Comparison of ENCODE assay signal across 17 cellular contexts in genomic region chr16:2210009-2210332, GRCh38. TPM values are rescaled to one million over a fixed set of nuclear protein-coding genes. Genes with fewer than 3 reads are reported as not detected.
DNase-seq lines count a peak whose midpoint lies in the region; ATAC-seq, FAIRE-seq and TF ChIP-seq lines count a peak whose summit lies in the region.
"Had no signal": no experiment of that assay in that cellular context is flagged by ENCODE, and none has a peak within 500 bp of the region (broad histone marks: within the 10 kb centered on the region; RNA-seq: fewer than 3 reads in every experiment).

No MANE protein-coding gene starts in this region.

- H4K91ac ChIP-seq in IMR-90 (ENCODE audit: insufficient read depth, low read depth, low read length) (no peak overlapping the region), neuronal stem cell (ENCODE audit: low read depth, low read length, poor library complexity) (no peak overlapping the region)

- no peak overlapping the region for H2AK5ac ChIP-seq in IMR-90 (ENCODE audit: low read depth, low read length)
- peak overlapping the region; percentile 32 for H2AK5ac ChIP-seq in neuronal stem cell (ENCODE audit: low read depth, low read length)

- no peak overlapping the region for H4K8ac ChIP-seq in IMR-90 (ENCODE audit: low read depth in 2 of 2, low read length in 2 of 2)
- no peak overlapping the region for H4K8ac ChIP-seq in neuronal stem cell (ENCODE audit: low read depth, low read length)

- POLR2A ChIA-PET in IMR-90 (lab: Charles Lee; ENCODE audit: unreplicated experiment) (no interaction called here), GM12878 (lab: Charles Lee) (no interaction called here)
- POLR2A ChIA-PET in CD8-positive, alpha-beta memory T cell (lab: Charles Lee): no interaction called here

- dilution Hi-C loops in IMR-90 (cut with HindIII; ENCODE audit: low sequenced_read_pairs, unreplicated experiment): no loop called here

- H2BK120ac ChIP-seq in IMR-90 (ENCODE audit: low read depth, low read length): no peak overlapping the region
- no peak overlapping the region for H2BK120ac ChIP-seq in neuronal stem cell (ENCODE audit: low read depth, low read length)

- WGBS in IMR-90 (ENCODE audit: extremely low coverage in 2 of 2, insufficient read length in 1 of 2), 2 experiments: 94% methylated on average over 10 of the region's 17 CpGs; no CpG with 5 or more reads in 1 of the 2 experiments
- 97% methylated on average over 17 of the region's 17 CpGs for WGBS in GM12878 (ENCODE audit: insufficient coverage, insufficient replicate concordance, low lambda C conversion rate, missing lambda C conversion rate)
- no CpG with 5 or more reads among the region's 17 CpGs for WGBS in neuronal stem cell (ENCODE audit: extremely low coverage in 2 of 2, insufficient read length in 2 of 2, insufficient replicate concordance in 1 of 2), 2 donors
- WGBS in gastroesophageal sphincter (ENCODE audit: low coverage in 1 of 2), 2 donors: no CpG with 5 or more reads among the region's 17 CpGs

- H3K9ac ChIP-seq in IMR-90 (ENCODE audit: low read depth, low read length) (no peak overlapping the region), GM12878 (ENCODE audit: control insufficient read depth, insufficient read depth, low read length) (no peak overlapping the region), neuronal stem cell (ENCODE audit: low read depth, low read length, poor library complexity) (no peak overlapping the region)

- H4K20me1 ChIP-seq in IMR-90 (ENCODE audit: insufficient read depth, low read length) (peaks cover 16% of the 10 kb centered on the region), GM12878 (ENCODE audit: control insufficient read depth, insufficient read depth) (no peaks in the 10 kb centered on the region)

- no peak for TF ChIP-seq RAD21 in IMR-90 (IDR thresholded peaks at IDR 0.05; ENCODE audit: low read length)
- TF ChIP-seq RAD21 in GM12878 (IDR thresholded peaks at IDR 0.05; ENCODE audit: insufficient read depth, low read depth, low read length): no peak

- H3K36me3 ChIP-seq in IMR-90 (ENCODE audit: control insufficient read depth, insufficient read depth, low read length) (peaks cover 28% of the 10 kb centered on the region), GM12878 (ENCODE audit: control insufficient read depth in 2 of 2, insufficient read depth in 2 of 2, low read length in 1 of 2) (peaks cover 8 to 19% of the 10 kb centered on the region in 2 experiments; a peak in 3 of 4 replicates), neuronal stem cell (replicated peaks in 1 of 2; ENCODE audit: control insufficient read depth in 2 of 2, insufficient read depth in 2 of 2, low read length in 2 of 2) (peaks cover 45 to 66% of the 10 kb centered on the region in 2 donors), gastroesophageal sphincter (peaks cover 0 to 45% of the 10 kb centered on the region in 2 donors)
- H3K36me3 ChIP-seq in CD8-positive, alpha-beta memory T cell (ENCODE audit: insufficient read depth, low read length): peaks cover 3% of the 10 kb centered on the region

- peaks cover 21 to 43% (median 29%) of the 10 kb centered on the region in 3 donors for H3K4me1 Mint-ChIP-seq in CD8-positive, alpha-beta memory T cell

- H3K79me2 ChIP-seq in GM12878 (ENCODE audit: control insufficient read depth, insufficient read depth, low read length): peaks cover 34% of the 10 kb centered on the region

- intact Hi-C loops in IMR-90 (cut with micrococcal nuclease) (no loop called here), GM12878 (cut with micrococcal nuclease; ENCODE audit: unreplicated experiment) (no loop called here)

- TF ChIP-seq POLR2A in IMR-90 (IDR thresholded peaks at IDR 0.05; ENCODE audit: low read depth, low read length) (no peak), GM12878 (IDR thresholded peaks at IDR 0.05; ENCODE audit: low read depth, low read length) (peak; percentile 33; the same call in 1 of the 2 replicates), gastroesophageal sphincter (IDR thresholded peaks at IDR 0.05) (no peak)

- peak overlapping the region; percentile 72 for H2AK9ac ChIP-seq in IMR-90 (replicated peaks; ENCODE audit: low read depth, low read length, poor library complexity)

- H3K4me1 ChIP-seq in IMR-90 (ENCODE audit: control insufficient read depth, insufficient read depth, low read length) (peaks cover 12% of the 10 kb centered on the region), GM12878 (ENCODE audit: control insufficient read depth, insufficient read depth, low read length) (peaks cover 6% of the 10 kb centered on the region; the same call in 1 of the 2 replicates), neuronal stem cell (ENCODE audit: control insufficient read depth in 2 of 2, insufficient read depth in 1 of 2, low read depth in 1 of 2, low read length in 2 of 2) (peaks cover 16 to 17% of the 10 kb centered on the region in 2 donors), gastroesophageal sphincter (peaks cover 6 to 48% (median 24%) of the 10 kb centered on the region in 3 donors)
- H3K4me1 ChIP-seq in CD8-positive, alpha-beta memory T cell (ENCODE audit: insufficient read depth, low read length): peaks cover 26% of the 10 kb centered on the region

- TF ChIP-seq CTCF in 22Rv1 (IDR thresholded peaks at IDR 0.05): no peak
- TF ChIP-seq CTCF in IMR-90 (conservative IDR thresholded peaks at IDR 0.05; ENCODE audit: low read depth, low read length): no peak
- TF ChIP-seq CTCF in GM12878 (IDR thresholded peaks at IDR 0.05 in 2 of 3, conservative IDR thresholded peaks at IDR 0.05 in 1 of 3; ENCODE audit: control insufficient read depth in 2 of 3, extremely low read depth in 1 of 3, insufficient read depth in 1 of 3, low read depth in 3 of 3, low read length in 3 of 3): no peak
- no peak for TF ChIP-seq CTCF in gastroesophageal sphincter (IDR thresholded peaks at IDR 0.05)

- DNase-seq in IMR-90: no peak
- no peak for DNase-seq in GM12878 (ENCODE audit: low read depth, low spot score)
- DNase-seq in neuronal stem cell (ENCODE audit: low spot score): no peak
- no peak for DNase-seq in LoVo (ENCODE audit: low spot score)
- no peak for DNase-seq in CD8-positive, alpha-beta memory T cell
- no peak for DNase-seq in NCI-H1436 (lab: John Stamatoyannopoulos, UW)
- DNase-seq: C1 segment of cervical spinal cord; Caco-2; CD8-positive, alpha-beta T cell; GF-D8; H9; KBM-7 had no signal

- H3K27ac Mint-ChIP-seq in CD8-positive, alpha-beta memory T cell: peak overlapping the region in 1 of 8 donors; percentile 21
- H3K27ac Mint-ChIP-seq: B cell; CD8-positive, alpha-beta T cell; GM23338 had no signal

- H2BK20ac ChIP-seq in IMR-90 (ENCODE audit: low read depth, low read length): no peak overlapping the region

- H3K18ac ChIP-seq in IMR-90 (ENCODE audit: low read depth, low read length) (no peak overlapping the region), neuronal stem cell (ENCODE audit: low read length) (no peak overlapping the region)

- H3K23ac ChIP-seq in IMR-90 (ENCODE audit: low read depth, low read length) (no peak overlapping the region), neuronal stem cell (ENCODE audit: low read depth, low read length, poor library complexity) (no peak overlapping the region)

- no peak overlapping the region for H2BK15ac ChIP-seq in IMR-90 (ENCODE audit: low read depth, low read length)
- H2BK15ac ChIP-seq in neuronal stem cell (ENCODE audit: low read length): no peak overlapping the region

- H3K4ac ChIP-seq in IMR-90 (ENCODE audit: low read depth, low read length): no peak overlapping the region
- H3K4ac ChIP-seq in neuronal stem cell (ENCODE audit: low read length): no peak overlapping the region

- no TSS peak for BruUV-seq in IMR-90 (replicated peaks; lab: Mats Ljungman, UMichigan)
- BruUV-seq in GM12878 (replicated peaks; lab: Mats Ljungman, UMichigan): no TSS peak

- SMC1A ChIA-PET in GM12878 (lab: Charles Lee; ENCODE audit: uncharacterized antibody, unreplicated experiment): no interaction called here

- H3K56ac ChIP-seq in IMR-90 (ENCODE audit: extremely low read depth, insufficient read depth, low read length): no peak overlapping the region

- H3K9me3 ChIP-seq in IMR-90 (ENCODE audit: control insufficient read depth, insufficient read depth, low read length) (no peaks in the 10 kb centered on the region), GM12878 (replicated peaks; ENCODE audit: control insufficient read depth, insufficient read depth, low read length) (no peaks in the 10 kb centered on the region), neuronal stem cell (replicated peaks in 1 of 2; ENCODE audit: control insufficient read depth in 2 of 2, insufficient read depth in 1 of 2, low read depth in 1 of 2, low read length in 2 of 2) (no peaks in the 10 kb centered on the region), gastroesophageal sphincter (no peaks in the 10 kb centered on the region)
- no peaks in the 10 kb centered on the region for H3K9me3 ChIP-seq in CD8-positive, alpha-beta memory T cell (ENCODE audit: low read length)
- H3K9me3 ChIP-seq: Caco-2 had no signal

- H3K36me3 Mint-ChIP-seq in CD8-positive, alpha-beta memory T cell: peaks cover 0 to 46% (median 4%) of the 10 kb centered on the region in 3 donors

- no peaks in the 10 kb centered on the region for H3K9me3 Mint-ChIP-seq in CD8-positive, alpha-beta memory T cell
- H3K9me3 Mint-ChIP-seq: CD8-positive, alpha-beta T cell; GM23338; H9 had no signal

- no peak overlapping the region for H3K14ac ChIP-seq in IMR-90 (replicated peaks; ENCODE audit: low read depth, low read length)
- H3K14ac ChIP-seq in neuronal stem cell (ENCODE audit: low read length): no peak overlapping the region

- ATAC-seq in IMR-90 (ENCODE audit: low read depth): no peak
- no peak for ATAC-seq in GM12878
- ATAC-seq in gastroesophageal sphincter: no peak
- ATAC-seq: CD8-positive, alpha-beta T cell; GM23338 had no signal

- peaks cover 27 to 51% of the 10 kb centered on the region in 2 experiments for H3K79me1 ChIP-seq in IMR-90 (ENCODE audit: low read depth in 1 of 2, low read length in 2 of 2)
- peaks cover 32% of the 10 kb centered on the region for H3K79me1 ChIP-seq in neuronal stem cell (ENCODE audit: low read depth, low read length)

- H2AFZ ChIP-seq in IMR-90 (replicated peaks; ENCODE audit: low read length, poor library complexity) (no peak overlapping the region), GM12878 (ENCODE audit: control insufficient read depth, low read depth, low read length) (no peak overlapping the region), neuronal stem cell (ENCODE audit: low read length) (no peak overlapping the region)
- H2AFZ ChIP-seq: GM23338 had no signal

- no peak overlapping the region for H3K4me3 Mint-ChIP-seq in CD8-positive, alpha-beta memory T cell
- H3K4me3 Mint-ChIP-seq: B cell; CD8-positive, alpha-beta T cell; GM23338 had no signal

- no peaks in the 10 kb centered on the region for H3K27me3 Mint-ChIP-seq in CD8-positive, alpha-beta memory T cell
- H3K27me3 Mint-ChIP-seq: B cell had no signal

- H2BK5ac ChIP-seq in IMR-90 (ENCODE audit: low read depth, low read length, poor library complexity, severe bottlenecking): no peak overlapping the region
- H2BK5ac ChIP-seq in neuronal stem cell (ENCODE audit: low read length): no peak overlapping the region

- TF ChIP-seq EP300 in GM12878 (IDR thresholded peaks at IDR 0.05; ENCODE audit: borderline replicate concordance in 1 of 2, control insufficient read depth in 1 of 2, low read depth in 2 of 2, low read length in 2 of 2): no peak
- TF ChIP-seq EP300 in gastroesophageal sphincter (IDR thresholded peaks at IDR 0.05): no peak

- 0 out of 2 replicates have a peak, but pooled peaks cover 3% of the 10 kb centered on the region for H3K9me1 ChIP-seq in IMR-90 (ENCODE audit: insufficient read depth, low read length)

- RAD21 ChIA-PET in GM12878 (lab: Charles Lee; ENCODE audit: unreplicated experiment): no interaction called here

- in situ Hi-C loops in IMR-90 (cut with MboI; ENCODE audit: low sequenced_read_pairs) (no loop called here), GM12878 (cut with MboI) (no loop called here)

- H3K4me2 ChIP-seq in IMR-90 (ENCODE audit: low read depth, low read length) (no peak overlapping the region), GM12878 (ENCODE audit: control insufficient read depth, insufficient read depth) (no peak overlapping the region), neuronal stem cell (ENCODE audit: insufficient read depth, low read length, poor library complexity, severe bottlenecking) (peak overlapping the region; percentile 11)
- H3K4me2 ChIP-seq: GM23338 had no signal

- H3K27me3 ChIP-seq in IMR-90 (ENCODE audit: control insufficient read depth, insufficient read depth, low read length) (no peaks in the 10 kb centered on the region), GM12878 (replicated peaks in 1 of 2; ENCODE audit: control insufficient read depth in 2 of 2, insufficient read depth in 2 of 2, low read length in 1 of 2) (no peaks in the 10 kb centered on the region), neuronal stem cell (ENCODE audit: control insufficient read depth in 3 of 3, insufficient read depth in 3 of 3, low read depth in 1 of 3, low read length in 3 of 3) (no peaks in the 10 kb centered on the region), gastroesophageal sphincter (no peaks in the 10 kb centered on the region)
- no peaks in the 10 kb centered on the region for H3K27me3 ChIP-seq in CD8-positive, alpha-beta memory T cell (ENCODE audit: insufficient read depth, low read length, poor library complexity, severe bottlenecking)

- H3K4me3 ChIP-seq in IMR-90 (ENCODE audit: insufficient read depth, low read depth, low read length): no peak overlapping the region
- no peak overlapping the region for H3K4me3 ChIP-seq in GM12878
- no peak overlapping the region for H3K4me3 ChIP-seq in neuronal stem cell (ENCODE audit: low read length in 2 of 2)
- H3K4me3 ChIP-seq in gastroesophageal sphincter: no peak overlapping the region
- no peak overlapping the region for H3K4me3 ChIP-seq in CD8-positive, alpha-beta memory T cell (ENCODE audit: low read length)
- H3K4me3 ChIP-seq: GM23338 had no signal

- H3K27ac ChIP-seq in 22Rv1 (peak overlapping the region; percentile 99), IMR-90 (ENCODE audit: insufficient read depth, low read length) (no peak overlapping the region), GM12878 (ENCODE audit: control insufficient read depth, insufficient read depth) (no peak overlapping the region), neuronal stem cell (replicated peaks; ENCODE audit: low read length) (no peak overlapping the region), gastroesophageal sphincter (no peak overlapping the region)
- H3K27ac ChIP-seq in CD8-positive, alpha-beta memory T cell (ENCODE audit: low read depth, low read length): no peak overlapping the region

- no peak for FAIRE-seq in GM12878 (lab: Jason Lieb, UNC)
- FAIRE-seq: HTR-8/SVneo had no signal

- H2BK12ac ChIP-seq in neuronal stem cell (ENCODE audit: low read length): no peak overlapping the region

- CTCF ChIA-PET in IMR-90 (lab: Yijun Ruan, JAX) (no interaction called here), GM12878 (lab: Yijun Ruan, JAX) (no interaction called here)
- CTCF ChIA-PET in CD8-positive, alpha-beta memory T cell (lab: Charles Lee): no interaction called here

- H4K5ac ChIP-seq in IMR-90 (ENCODE audit: low read depth, low read length): no peak overlapping the region

RNA-seq across cellular contexts. Expression of gene BRICD5, which starts 0.7 kb away (rescaled TPM):
- 0.18 and 0.28 TPM in 2 replicates for total RNA-seq in IMR-90 (2012; rRNA removed)
- polyA plus RNA-seq in IMR-90 (2012; rRNA removed): 0.94 and 1.5 TPM in 2 replicates
- polyA plus RNA-seq in IMR-90 (2012; cell fraction: cytosol; rRNA removed): 0.55 and 0.76 TPM in 2 replicates
- polyA plus RNA-seq in IMR-90 (2012; cell fraction: nucleus; rRNA removed; ENCODE audit: low replicate concordance): 13.2 and 32.1 TPM in 2 replicates
- total RNA-seq in GM12878 (2013; cell fraction: nucleolus; rRNA removed): 4.3 and 6.3 TPM in 2 replicates
- 9.1 and 9.6 TPM in 2 replicates for total RNA-seq in GM12878 (2014; rRNA removed)
- 1.5 and 2.7 TPM in 2 replicates for total RNA-seq in GM12878 (2014; rRNA removed; fragmentation: Illumina TruSeq; extraction: Trizol)
- 5.3 and 5.8 TPM in 2 replicates for total RNA-seq in GM12878 (2021)
- polyA plus RNA-seq in GM12878 (2011; ENCODE audit: low read depth): 0.43 TPM
- polyA plus RNA-seq in GM12878 (2011; rRNA removed): 0.66 and 1.5 TPM in 2 replicates
- 1.2 and 9.8 TPM in 2 replicates for polyA plus RNA-seq in GM12878 (2011; cell fraction: cytosol; rRNA removed)
- 34.9 and 41.5 TPM in 2 replicates for polyA plus RNA-seq in GM12878 (2011; cell fraction: nucleus; rRNA removed)
- 4.2 and 7.4 TPM in 2 replicates for polyA plus RNA-seq in GM12878 (2012)
- 1.5 TPM in 1 of 2 replicates, not detected in the other for polyA plus RNA-seq in GM12878 (2014; fragmentation: Illumina TruSeq; extraction: Trizol)
- polyA plus RNA-seq in GM12878 (2014; fragmentation: Nextera tagmentation; extraction: Ambion mirVana): under 1 TPM in 1 of 2 experiments, not detected in 1; 0.58 TPM
- 7.5 and 11.6 TPM in 2 replicates for polyA plus RNA-seq in GM12878 (2014; rRNA removed)
- polyA plus RNA-seq in GM12878 (2016; fragmentation: Nextera tagmentation; extraction: Ambion mirVana): 1 to 10 TPM in 1 of 2 experiments, under 1 TPM in 1; 0.84 to 1.1 TPM
- 0.44 and 1.7 TPM in 2 replicates for polyA minus RNA-seq in GM12878 (2011; rRNA and poly(A)+ RNA removed)
- polyA minus RNA-seq in GM12878 (2011; cell fraction: cytosol; rRNA and poly(A)+ RNA removed): 2.4 and 4.0 TPM in 2 replicates
- 5.4 and 10.9 TPM in 2 replicates for polyA minus RNA-seq in GM12878 (2011; cell fraction: nucleus; rRNA and poly(A)+ RNA removed)
- polyA plus RNA-seq in neuronal stem cell (2013, experiment 1 of 2): 9.0 TPM
- polyA plus RNA-seq in neuronal stem cell (2013, experiment 2 of 2): 9.1 TPM
- total RNA-seq in gastroesophageal sphincter: 10 to 100 TPM in 1 of 4 donors, 1 to 10 TPM in 2, under 1 TPM in 1; 0.72 to 10.3 (median 3.5) TPM
- total RNA-seq in CD8-positive, alpha-beta memory T cell: 10 to 100 TPM in 1 of 2 experiments, 1 to 10 TPM in 1; 8.4 to 10.9 TPM
- 0.14 TPM for polyA plus RNA-seq in CD8-positive, alpha-beta memory T cell

RNA-seq across cellular contexts. Expression of gene PGP, which starts 4.7 kb away (rescaled TPM):
- total RNA-seq in IMR-90 (2012; rRNA removed): 4.1 and 5.8 TPM in 2 replicates
- polyA plus RNA-seq in IMR-90 (2012; rRNA removed): 9.4 and 13.5 TPM in 2 replicates
- 4.6 and 13.7 TPM in 2 replicates for polyA plus RNA-seq in IMR-90 (2012; cell fraction: cytosol; rRNA removed)
- 17.4 and 43.8 TPM in 2 replicates for polyA plus RNA-seq in IMR-90 (2012; cell fraction: nucleus; rRNA removed; ENCODE audit: low replicate concordance)
- total RNA-seq in GM12878 (2013; cell fraction: nucleolus; rRNA removed): 13.3 and 13.5 TPM in 2 replicates
- 22.4 and 25.4 TPM in 2 replicates for total RNA-seq in GM12878 (2014; rRNA removed)
- total RNA-seq in GM12878 (2014; rRNA removed; fragmentation: Illumina TruSeq; extraction: Trizol): 9.4 and 10.8 TPM in 2 replicates
- 25.7 and 26.1 TPM in 2 replicates for total RNA-seq in GM12878 (2021)
- 2.5 TPM for polyA plus RNA-seq in GM12878 (2011; ENCODE audit: low read depth)
- 4.1 and 6.4 TPM in 2 replicates for polyA plus RNA-seq in GM12878 (2011; rRNA removed)
- 7.4 and 14.2 TPM in 2 replicates for polyA plus RNA-seq in GM12878 (2011; cell fraction: cytosol; rRNA removed)
- 26.4 and 33.0 TPM in 2 replicates for polyA plus RNA-seq in GM12878 (2011; cell fraction: nucleus; rRNA removed)
- 7.3 and 9.3 TPM in 2 replicates for polyA plus RNA-seq in GM12878 (2012)
- 2.2 and 5.6 TPM in 2 replicates for polyA plus RNA-seq in GM12878 (2014; fragmentation: Illumina TruSeq; extraction: Trizol)
- 1 to 10 TPM in 1 of 2 experiments, under 1 TPM in 1; 0.42 to 5.0 TPM for polyA plus RNA-seq in GM12878 (2014; fragmentation: Nextera tagmentation; extraction: Ambion mirVana)
- polyA plus RNA-seq in GM12878 (2014; rRNA removed): 28.0 and 34.9 TPM in 2 replicates
- 10 to 100 TPM; 13.4 to 25.4 TPM for polyA plus RNA-seq in GM12878 (2016; fragmentation: Nextera tagmentation; extraction: Ambion mirVana)
- polyA minus RNA-seq in GM12878 (2011; rRNA and poly(A)+ RNA removed): 3.1 and 5.9 TPM in 2 replicates
- 4.1 and 5.5 TPM in 2 replicates for polyA minus RNA-seq in GM12878 (2011; cell fraction: cytosol; rRNA and poly(A)+ RNA removed)
- 9.1 and 16.8 TPM in 2 replicates for polyA minus RNA-seq in GM12878 (2011; cell fraction: nucleus; rRNA and poly(A)+ RNA removed)
- 32.8 TPM for polyA plus RNA-seq in neuronal stem cell (2013, experiment 1 of 2)
- 31.7 TPM for polyA plus RNA-seq in neuronal stem cell (2013, experiment 2 of 2)
- 10 to 100 TPM in 2 of 4 donors, 1 to 10 TPM in 2; 7.6 to 17.3 (median 12.5) TPM for total RNA-seq in gastroesophageal sphincter
- total RNA-seq in CD8-positive, alpha-beta memory T cell: 10 to 100 TPM; 27.3 to 30.9 TPM
- 14.7 TPM for polyA plus RNA-seq in CD8-positive, alpha-beta memory T cell

RNA-seq across cellular contexts. Expression of gene MLST8, which starts 4.7 kb away (rescaled TPM):
- total RNA-seq in IMR-90 (2012; rRNA removed) (34.4 and 50.3 TPM in 2 replicates), GM12878 (2014; rRNA removed) (72.0 and 80.9 TPM in 2 replicates), GM12878 (2014; rRNA removed; fragmentation: Illumina TruSeq; extraction: Trizol) (9.8 and 11.0 TPM in 2 replicates), GM12878 (2021) (73.7 and 75.4 TPM in 2 replicates), gastroesophageal sphincter (10 to 100 TPM; 29.0 to 50.8 (median 34.1) TPM)
- polyA plus RNA-seq in IMR-90 (2012; rRNA removed) (93.7 and 94.1 TPM in 2 replicates), GM12878 (2011; rRNA removed) (22.4 and 53.0 TPM in 2 replicates), GM12878 (2014; fragmentation: Illumina TruSeq; extraction: Trizol) (5.7 and 29.1 TPM in 2 replicates), GM12878 (2014; fragmentation: Nextera tagmentation; extraction: Ambion mirVana) (1 to 10 TPM; 1.0 to 6.3 TPM), GM12878 (2014; rRNA removed) (114 and 124 TPM in 2 replicates), GM12878 (2016; fragmentation: Nextera tagmentation; extraction: Ambion mirVana) (100 to 1,000 TPM; 111 to 114 TPM)
- 56.2 and 108 TPM in 2 replicates for polyA plus RNA-seq in IMR-90 (2012; cell fraction: cytosol; rRNA removed)
- 97.5 and 242 TPM in 2 replicates for polyA plus RNA-seq in IMR-90 (2012; cell fraction: nucleus; rRNA removed; ENCODE audit: low replicate concordance)
- total RNA-seq in GM12878 (2013; cell fraction: nucleolus; rRNA removed): 15.8 and 21.1 TPM in 2 replicates
- polyA plus RNA-seq in GM12878 (2011; ENCODE audit: low read depth): 18.7 TPM
- 86.9 and 147 TPM in 2 replicates for polyA plus RNA-seq in GM12878 (2011; cell fraction: cytosol; rRNA removed)
- 223 and 241 TPM in 2 replicates for polyA plus RNA-seq in GM12878 (2011; cell fraction: nucleus; rRNA removed)
- 50.5 and 56.3 TPM in 2 replicates for polyA plus RNA-seq in GM12878 (2012)
- polyA minus RNA-seq in GM12878 (2011; rRNA and poly(A)+ RNA removed): 38.3 and 68.1 TPM in 2 replicates
- polyA minus RNA-seq in GM12878 (2011; cell fraction: cytosol; rRNA and poly(A)+ RNA removed): 23.7 and 33.5 TPM in 2 replicates
- 71.9 and 106 TPM in 2 replicates for polyA minus RNA-seq in GM12878 (2011; cell fraction: nucleus; rRNA and poly(A)+ RNA removed)
- 74.1 TPM for polyA plus RNA-seq in neuronal stem cell (2013, experiment 1 of 2)
- polyA plus RNA-seq in neuronal stem cell (2013, experiment 2 of 2): 70.9 TPM
- total RNA-seq in CD8-positive, alpha-beta memory T cell: 10 to 100 TPM; 75.4 to 76.8 TPM
- 30.8 TPM for polyA plus RNA-seq in CD8-positive, alpha-beta memory T cell

RNA-seq across cellular contexts. Expression of gene E4F1, which starts 13.4 kb away (rescaled TPM):
- total RNA-seq in IMR-90 (2012; rRNA removed) (13.1 and 25.0 TPM in 2 replicates), GM12878 (2014; rRNA removed) (26.0 and 36.5 TPM in 2 replicates), GM12878 (2014; rRNA removed; fragmentation: Illumina TruSeq; extraction: Trizol) (6.0 and 6.9 TPM in 2 replicates), GM12878 (2021) (27.8 and 33.2 TPM in 2 replicates), gastroesophageal sphincter (10 to 100 TPM; 23.1 to 35.2 (median 28.8) TPM)
- polyA plus RNA-seq in IMR-90 (2012; rRNA removed) (33.0 and 39.6 TPM in 2 replicates), GM12878 (2011; rRNA removed) (3.1 and 10.8 TPM in 2 replicates), GM12878 (2014; fragmentation: Illumina TruSeq; extraction: Trizol) (0.32 and 2.3 TPM in 2 replicates), GM12878 (2014; fragmentation: Nextera tagmentation; extraction: Ambion mirVana) (1 to 10 TPM in 1 of 2 experiments, under 1 TPM in 1; 0.23 to 2.1 TPM), GM12878 (2014; rRNA removed) (26.7 and 34.0 TPM in 2 replicates), GM12878 (2016; fragmentation: Nextera tagmentation; extraction: Ambion mirVana) (10 to 100 TPM; 18.2 to 25.6 TPM)
- 14.6 and 22.6 TPM in 2 replicates for polyA plus RNA-seq in IMR-90 (2012; cell fraction: cytosol; rRNA removed)
- polyA plus RNA-seq in IMR-90 (2012; cell fraction: nucleus; rRNA removed; ENCODE audit: low replicate concordance): 129 and 420 TPM in 2 replicates
- total RNA-seq in GM12878 (2013; cell fraction: nucleolus; rRNA removed): 52.9 and 53.6 TPM in 2 replicates
- 3.8 TPM for polyA plus RNA-seq in GM12878 (2011; ENCODE audit: low read depth)
- 11.5 and 28.4 TPM in 2 replicates for polyA plus RNA-seq in GM12878 (2011; cell fraction: cytosol; rRNA removed)
- polyA plus RNA-seq in GM12878 (2011; cell fraction: nucleus; rRNA removed): 140 and 186 TPM in 2 replicates
- polyA plus RNA-seq in GM12878 (2012): 14.9 and 18.6 TPM in 2 replicates
- polyA minus RNA-seq in GM12878 (2011; rRNA and poly(A)+ RNA removed): 6.8 and 16.1 TPM in 2 replicates
- 7.1 and 8.9 TPM in 2 replicates for polyA minus RNA-seq in GM12878 (2011; cell fraction: cytosol; rRNA and poly(A)+ RNA removed)
- 28.9 and 32.5 TPM in 2 replicates for polyA minus RNA-seq in GM12878 (2011; cell fraction: nucleus; rRNA and poly(A)+ RNA removed)
- polyA plus RNA-seq in neuronal stem cell (2013, experiment 1 of 2): 10.6 TPM
- 9.7 TPM for polyA plus RNA-seq in neuronal stem cell (2013, experiment 2 of 2)
- 10 to 100 TPM; 28.9 to 29.8 TPM for total RNA-seq in CD8-positive, alpha-beta memory T cell
- 16.5 TPM for polyA plus RNA-seq in CD8-positive, alpha-beta memory T cell

RNA-seq across cellular contexts. Expression of gene CASKIN1, which starts 13.6 kb away (rescaled TPM):
- total RNA-seq in IMR-90 (2012; rRNA removed) (not detected in 2 replicates), GM12878 (2014; rRNA removed) (0.05 and 0.11 TPM in 2 replicates), GM12878 (2014; rRNA removed; fragmentation: Illumina TruSeq; extraction: Trizol) (not detected in 2 replicates), GM12878 (2021) (0.33 and 0.53 TPM in 2 replicates), gastroesophageal sphincter (under 1 TPM in 2 of 4 donors, not detected in 2; 0.27 to 0.35 TPM)
- polyA plus RNA-seq in IMR-90 (2012; rRNA removed) (0.05 and 0.06 TPM in 2 replicates), GM12878 (2011; rRNA removed) (0.03 TPM in 2 replicates), GM12878 (2014; fragmentation: Illumina TruSeq; extraction: Trizol) (not detected in 2 replicates), GM12878 (2014; fragmentation: Nextera tagmentation; extraction: Ambion mirVana) (under 1 TPM in 1 of 2 experiments, not detected in 1; 0.08 TPM), GM12878 (2014; rRNA removed) (0.15 and 0.32 TPM in 2 replicates), GM12878 (2016; fragmentation: Nextera tagmentation; extraction: Ambion mirVana) (not detected)
- 0.05 and 0.09 TPM in 2 replicates for polyA plus RNA-seq in IMR-90 (2012; cell fraction: cytosol; rRNA removed)
- polyA plus RNA-seq in IMR-90 (2012; cell fraction: nucleus; rRNA removed; ENCODE audit: low replicate concordance): 0.76 and 1.1 TPM in 2 replicates
- total RNA-seq in GM12878 (2013; cell fraction: nucleolus; rRNA removed): 1.4 and 1.8 TPM in 2 replicates
- 0.09 TPM for polyA plus RNA-seq in GM12878 (2011; ENCODE audit: low read depth)
- polyA plus RNA-seq in GM12878 (2011; cell fraction: cytosol; rRNA removed): 0.04 and 0.05 TPM in 2 replicates
- polyA plus RNA-seq in GM12878 (2011; cell fraction: nucleus; rRNA removed): 0.91 and 1.1 TPM in 2 replicates
- 0.37 and 0.49 TPM in 2 replicates for polyA plus RNA-seq in GM12878 (2012)
- not detected in 2 replicates for polyA minus RNA-seq in GM12878 (2011; rRNA and poly(A)+ RNA removed)
- polyA minus RNA-seq in GM12878 (2011; cell fraction: cytosol; rRNA and poly(A)+ RNA removed): not detected in 2 replicates
- polyA minus RNA-seq in GM12878 (2011; cell fraction: nucleus; rRNA and poly(A)+ RNA removed): not detected in 2 replicates
- 4.7 TPM for polyA plus RNA-seq in neuronal stem cell (2013, experiment 1 of 2)
- polyA plus RNA-seq in neuronal stem cell (2013, experiment 2 of 2): 4.7 TPM
- total RNA-seq in CD8-positive, alpha-beta memory T cell: under 1 TPM; 0.13 to 0.24 TPM
- not detected for polyA plus RNA-seq in CD8-positive, alpha-beta memory T cell
- total RNA-seq: B cell had no signal
